In the genomic region with DNA sequence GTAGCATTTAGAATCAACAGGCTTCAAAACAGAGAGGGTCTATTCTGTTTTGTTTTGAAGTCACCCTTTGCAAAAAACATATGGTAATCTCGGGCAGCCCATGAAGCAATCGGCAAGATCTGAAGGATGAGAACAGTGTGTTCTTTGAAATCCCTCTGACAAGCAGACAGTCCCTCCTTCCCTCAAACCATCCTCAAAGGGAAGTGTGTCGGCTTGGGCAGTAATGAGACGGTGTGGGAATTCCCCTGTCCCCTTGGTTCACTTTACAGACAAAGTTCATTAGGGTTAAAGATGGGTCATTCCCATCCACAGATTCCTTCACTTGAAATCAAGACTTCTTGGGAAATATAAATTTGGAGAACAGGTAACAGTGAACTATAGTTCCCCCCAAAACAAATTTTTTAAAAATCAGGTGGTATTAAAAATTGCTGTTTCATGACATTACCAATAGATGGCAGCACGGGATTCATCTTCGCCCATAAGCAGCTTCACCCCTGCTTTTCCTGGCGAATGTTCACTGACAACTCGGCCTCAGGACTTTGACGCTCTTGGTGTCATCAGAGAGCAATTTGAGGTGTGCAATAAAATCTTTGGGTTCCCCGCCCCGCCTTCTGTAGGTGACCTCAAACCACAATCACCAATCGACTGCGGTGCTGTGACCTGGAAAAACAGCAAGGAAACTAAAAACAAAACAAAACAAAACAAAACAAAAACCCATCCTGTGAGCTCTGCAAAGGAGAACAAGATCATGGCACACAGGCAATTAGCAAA, we compare ENCODE assay signal across 8 cellular contexts.
DNase-seq lines count a peak whose midpoint lies in the region; ATAC-seq lines count a peak whose summit lies in the region.

No MANE protein-coding gene starts in this region.

- H3K27me3 Mint-ChIP-seq in dendritic cell treated with granulocyte-macrophage colony-stimulating factor and Interleukin-4, amounts not matched to agents 40 ng/mL and 50 ng/mL, for 4 days: peaks cover 71% of the 10 kb centered on the region

- ATAC-seq in GM18868 (IDR thresholded peaks at IDR 0.05; ENCODE audit: unreplicated experiment) (peak; percentile 59), HG03159 (IDR thresholded peaks at IDR 0.05; ENCODE audit: unreplicated experiment) (peak; percentile 66)

- intact Hi-C loops in dendritic cell treated with granulocyte-macrophage colony-stimulating factor and Interleukin-4, amounts not matched to agents 40 ng/mL and 50 ng/mL, for 4 days (cut with micrococcal nuclease): loop anchor here (1.0 to 10.0 kb wide), 6 partner anchors 85 to 400 kb away; a partner anchor contains a TSS

- peaks cover 42% of the 10 kb centered on the region for H3K4me1 Mint-ChIP-seq in dendritic cell treated with granulocyte-macrophage colony-stimulating factor and Interleukin-4, amounts not matched to agents 40 ng/mL and 50 ng/mL, for 4 days (ENCODE audit: low read depth)

- no peaks in the 10 kb centered on the region for H3K9me3 Mint-ChIP-seq in dendritic cell treated with granulocyte-macrophage colony-stimulating factor and Interleukin-4, amounts not matched to agents 40 ng/mL and 50 ng/mL, for 4 days

- peak overlapping the region; percentile 51 for H3K4me3 Mint-ChIP-seq in dendritic cell treated with granulocyte-macrophage colony-stimulating factor and Interleukin-4, amounts not matched to agents 40 ng/mL and 50 ng/mL, for 4 days

- H3K36me3 Mint-ChIP-seq in dendritic cell treated with granulocyte-macrophage colony-stimulating factor and Interleukin-4, amounts not matched to agents 40 ng/mL and 50 ng/mL, for 4 days (ENCODE audit: low read depth): no peaks in the 10 kb centered on the region

- peak; percentile 75 for DNase-seq in AG08395 (ENCODE audit: low spot score)
- peak; percentile 14 to 60 for DNase-seq in NCI-H446 (lab: John Stamatoyannopoulos, UW)
- peak; percentile 70 to 79 for DNase-seq in activated CD4-positive, alpha-beta T cell treated with anti-CD3 and anti-CD28 coated beads for 4 hours
- peak; percentile 88 for DNase-seq in medulla oblongata (ENCODE audit: extremely low spot score)
- DNase-seq in stimulated activated CD8-positive, alpha-beta memory T cell treated with anti-CD3 and anti-CD28 coated beads, Interleukin-12 subunit alpha, Interleukin-12 subunit beta, amount 100 ng/mL, for 4 hours (ENCODE audit: low read depth): peak; percentile 56

- H3K27ac Mint-ChIP-seq in dendritic cell treated with granulocyte-macrophage colony-stimulating factor and Interleukin-4, amounts not matched to agents 40 ng/mL and 50 ng/mL, for 4 days: no peak overlapping the region

Comparison
In these comparisons a context has a peak if more than half of its experiments do, and no peak if none do; other contexts are left out.
1. Peak in every context shown above with its lines: DNase-seq and ATAC-seq.
2. DNase-seq: peak in every context shown above with its lines; median percentile 88 in medulla oblongata; 75 in AG08395; 74 in activated CD4-positive, alpha-beta T cell treated with anti-CD3 and anti-CD28 coated beads for 4 hours; 56 in stimulated activated CD8-positive, alpha-beta memory T cell treated with anti-CD3 and anti-CD28 coated beads, Interleukin-12 subunit alpha, Interleukin-12 subunit beta, amount 100 ng/mL, for 4 hours; 37 in NCI-H446.